ENCODE assay signal across 18 cellular contexts in the genomic region with DNA sequence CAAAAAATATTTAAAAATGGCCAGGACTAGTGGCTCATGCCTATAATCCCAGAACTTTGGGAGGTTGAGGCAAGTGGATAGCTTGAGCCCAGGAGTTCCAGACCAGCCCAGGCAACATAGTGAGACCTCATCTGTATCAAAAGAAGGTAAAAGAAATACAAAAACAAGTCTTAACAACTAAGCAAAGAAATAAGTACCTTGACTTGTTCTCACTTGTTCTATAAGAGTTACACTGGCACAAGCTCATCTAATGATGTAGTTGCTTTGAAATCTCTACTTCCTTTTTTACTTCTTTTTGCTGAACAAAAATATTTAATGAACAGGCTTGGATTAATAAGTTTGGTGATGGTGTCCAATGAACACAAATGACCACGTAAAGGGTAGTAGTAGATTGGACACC.
DNase-seq lines count a peak whose midpoint lies in the region; ATAC-seq and TF ChIP-seq lines count a peak whose summit lies in the region.
"Had no signal": no experiment of that assay in that cellular context is flagged by ENCODE, and none has a peak within 500 bp of the region (broad histone marks: within the 10 kb centered on the region; RNA-seq: fewer than 3 reads in every experiment).

No MANE protein-coding gene starts in this region.

- H3K4me3 ChIP-seq in mammary epithelial cell (replicated peaks in 1 of 3; ENCODE audit: insufficient read depth in 1 of 3, low read depth in 2 of 3, low read length in 3 of 3) (no peak overlapping the region), breast epithelium (no peak overlapping the region), esophagus (ENCODE audit: low read depth in 1 of 2, low read length in 2 of 2) (no peak overlapping the region), brain microvascular endothelial cell (ENCODE audit: low read depth, low read length) (no peak overlapping the region)
- H3K4me3 ChIP-seq: gastroesophageal sphincter, left lung, right lobe of liver, SK-N-MC, testis had no signal

- peak overlapping the region; percentile 29 for H3K4me2 ChIP-seq in mammary epithelial cell (ENCODE audit: insufficient read depth, low read depth, low read length)

- TF ChIP-seq POLR2A in breast epithelium (IDR thresholded peaks at IDR 0.05) = no peak

- no peaks in the 10 kb centered on the region for H3K79me2 ChIP-seq in mammary epithelial cell (ENCODE audit: insufficient read depth, low read length)

- no peaks in the 10 kb centered on the region for H3K9me3 ChIP-seq in mammary epithelial cell (replicated peaks; ENCODE audit: insufficient read depth, low read length)
- no peaks in the 10 kb centered on the region for H3K9me3 ChIP-seq in breast epithelium
- no peaks in the 10 kb centered on the region for H3K9me3 ChIP-seq in esophagus (ENCODE audit: control insufficient read depth in 2 of 2, insufficient read depth in 1 of 2, low read depth in 1 of 2, low read length in 1 of 2)
- H3K9me3 ChIP-seq: gastroesophageal sphincter, left lung, right lobe of liver, testis had no signal

- peak overlapping the region in 1 of 3 donors; percentile 3 for H3K4me3 Mint-ChIP-seq in T-cell
- H3K4me3 Mint-ChIP-seq in stimulated activated naive CD8-positive, alpha-beta T cell treated with anti-CD3 and anti-CD28 coated beads, Interleukin-15, amount 100 ng/mL, for 72 hours = peak overlapping the region in 1 of 2 donors; percentile 0
- H3K4me3 Mint-ChIP-seq: activated T-helper 17 cell treated with anti-CD3 and anti-CD28 coated beads, Interleukin-2, amount 50 U/mL, for 72 hours had no signal

- peaks cover 27% of the 10 kb centered on the region for H3K4me1 ChIP-seq in mammary epithelial cell (ENCODE audit: insufficient read depth, low read length)
- no peaks in the 10 kb centered on the region for H3K4me1 ChIP-seq in breast epithelium
- peaks cover 0 to 4% of the 10 kb centered on the region in 2 donors for H3K4me1 ChIP-seq in esophagus (ENCODE audit: control insufficient read depth in 2 of 2, insufficient read depth in 2 of 2, low read length in 1 of 2)

- no TSS peak for BruUV-seq in mammary epithelial cell (replicated peaks; lab: Mats Ljungman, UMichigan)

- peaks cover 65 to 77% (median 69%) of the 10 kb centered on the region in 3 donors for H3K4me1 Mint-ChIP-seq in T-cell
- peaks cover 71% of the 10 kb centered on the region for H3K4me1 Mint-ChIP-seq in stimulated activated naive CD8-positive, alpha-beta T cell treated with anti-CD3 and anti-CD28 coated beads, Interleukin-15, amount 100 ng/mL, for 72 hours

- no peaks in the 10 kb centered on the region for H3K27me3 ChIP-seq in mammary epithelial cell (ENCODE audit: insufficient read depth, low read length)
- H3K27me3 ChIP-seq in breast epithelium = no peaks in the 10 kb centered on the region
- H3K27me3 ChIP-seq in esophagus (ENCODE audit: control insufficient read depth in 1 of 2, insufficient read depth in 2 of 2, low read length in 2 of 2) = no peaks in the 10 kb centered on the region
- no peaks in the 10 kb centered on the region for H3K27me3 ChIP-seq in brain microvascular endothelial cell (replicated peaks)
- H3K27me3 ChIP-seq: gastroesophageal sphincter, left lung, right lobe of liver, testis had no signal

- H3K36me3 Mint-ChIP-seq in T-cell = no peaks in the 10 kb centered on the region

- in situ Hi-C loops in mammary epithelial cell (cut with MboI; ENCODE audit: low sequenced_read_pairs in 2 of 2) (no loop called here), brain microvascular endothelial cell (cut with HindIII; ENCODE audit: low pct_ligation_motif_present, low sequenced_read_pairs) (no loop called here)

- no peaks in the 10 kb centered on the region for H4K20me1 ChIP-seq in mammary epithelial cell (ENCODE audit: insufficient read depth, low read length)

- H3K9ac ChIP-seq in mammary epithelial cell (ENCODE audit: insufficient read depth, low read length) = peak overlapping the region; percentile 1

- dilution Hi-C loops in mammary epithelial cell (cut with HindIII; ENCODE audit: low sequenced_read_pairs) = loop anchor here (5.0 kb wide), 1 partner anchor 53 kb away; no protein-coding TSS in a partner anchor

- peak overlapping the region; percentile 65 to 76 for H3K27ac Mint-ChIP-seq in T-cell
- peak overlapping the region; percentile 49 to 74 for H3K27ac Mint-ChIP-seq in stimulated activated naive CD8-positive, alpha-beta T cell treated with anti-CD3 and anti-CD28 coated beads, Interleukin-15, amount 100 ng/mL, for 72 hours
- H3K27ac Mint-ChIP-seq: activated T-helper 17 cell treated with anti-CD3 and anti-CD28 coated beads, Interleukin-2, amount 50 U/mL, for 72 hours had no signal

- CTCF ChIA-PET in mammary epithelial cell (lab: Charles Lee; ENCODE audit: low non-redundant PET) (interaction anchor here (0.5 kb wide), 1 partner anchor 393 kb away, joined by 5 read pairs; no protein-coding TSS in a partner anchor), T-cell (lab: Charles Lee) (interaction anchor here in 1 of 2 donors (1.2 kb wide), 1 partner anchor 842 kb away, joined by 3 read pairs; no protein-coding TSS in a partner anchor)

- WGBS in mammary epithelial cell (ENCODE audit: low coverage, missing lambda C conversion rate) = 0% methylated on average over 1 of the region's 1 CpG
- WGBS in esophagus, 2 donors = 57 to 66% methylated on average over 1 of the region's 1 CpG

- no peaks in the 10 kb centered on the region for H3K36me3 ChIP-seq in mammary epithelial cell (ENCODE audit: insufficient read depth, low read length)
- no peaks in the 10 kb centered on the region for H3K36me3 ChIP-seq in breast epithelium
- H3K36me3 ChIP-seq in esophagus (ENCODE audit: control insufficient read depth in 2 of 2, insufficient read depth in 2 of 2, low read length in 1 of 2) = no peaks in the 10 kb centered on the region
- no peaks in the 10 kb centered on the region for H3K36me3 ChIP-seq in brain microvascular endothelial cell (replicated peaks)
- H3K36me3 ChIP-seq: gastroesophageal sphincter, left lung, right lobe of liver had no signal

- intact Hi-C loops in mammary epithelial cell (cut with micrococcal nuclease) (loop anchor here (1.0 kb wide), 1 partner anchor 43 kb away; no protein-coding TSS in a partner anchor), breast epithelium (cut with DNase I; ENCODE audit: low total_unique reads) (no loop called here)

- DNase-seq in mammary epithelial cell = peak; percentile 56
- DNase-seq in breast epithelium (ENCODE audit: low spot score in 2 of 2) = no peak
- DNase-seq in T-cell = no peak
- DNase-seq in stimulated activated naive CD8-positive, alpha-beta T cell treated with anti-CD3 and anti-CD28 coated beads, Interleukin-15, amount 100 ng/mL, for 72 hours = no peak
- no peak for DNase-seq in brain microvascular endothelial cell
- DNase-seq in activated T-cell treated with anti-CD3 and anti-CD28 coated beads, Interleukin-2, amount 50 U/mL, for 1 hour = no peak
- DNase-seq: aorta; left lung; NCI-H1048; NCI-H526 treated with DMSO at 0.1 percent for 48 hours; right lobe of liver; stimulated activated CD4-positive, alpha-beta T cell treated with anti-CD3 and anti-CD28 coated beads, Interleukin-2, amount 100 ng/mL, for 24 hours; testis had no signal

- peak overlapping the region; percentile 67 for H2AFZ ChIP-seq in mammary epithelial cell (ENCODE audit: low read depth, low read length)

- no peak for ATAC-seq in T-cell (replicated peaks in 1 of 4)
- no peak for ATAC-seq in stimulated activated naive CD8-positive, alpha-beta T cell treated with anti-CD3 and anti-CD28 coated beads, Interleukin-15, amount 100 ng/mL, for 72 hours
- ATAC-seq in GM19463 (IDR thresholded peaks at IDR 0.05; ENCODE audit: unreplicated experiment) = no peak
- ATAC-seq: activated T-helper 17 cell treated with anti-CD3 and anti-CD28 coated beads, Interleukin-2, amount 50 U/mL, for 72 hours; gastroesophageal sphincter; left lung had no signal

- H3K27me3 Mint-ChIP-seq in T-cell = no peaks in the 10 kb centered on the region
- no peaks in the 10 kb centered on the region for H3K27me3 Mint-ChIP-seq in stimulated activated naive CD8-positive, alpha-beta T cell treated with anti-CD3 and anti-CD28 coated beads, Interleukin-15, amount 100 ng/mL, for 72 hours
- H3K27me3 Mint-ChIP-seq: activated T-helper 17 cell treated with anti-CD3 and anti-CD28 coated beads, Interleukin-2, amount 50 U/mL, for 72 hours had no signal

- TF ChIP-seq CTCF in mammary epithelial cell (conservative IDR thresholded peaks at IDR 0.05 in 1 of 2, IDR thresholded peaks at IDR 0.05 in 1 of 2; ENCODE audit: extremely low read depth in 1 of 2, insufficient read depth in 1 of 2, low read depth in 1 of 2, low read length in 2 of 2) = no peak
- TF ChIP-seq CTCF in breast epithelium (IDR thresholded peaks at IDR 0.05) = no peak
- TF ChIP-seq CTCF in brain microvascular endothelial cell (IDR thresholded peaks at IDR 0.05; ENCODE audit: low read depth, low read length, missing control alignments) = no peak

- POLR2A ChIA-PET in T-cell (lab: Charles Lee) = interaction anchor here in 1 of 2 donors (0.6 to 1.2 kb wide), 3 partner anchors 9 to 67 kb away, joined by 3 to 15 read pairs (median 7); no protein-coding TSS in a partner anchor

- H3K9me3 Mint-ChIP-seq in T-cell = no peaks in the 10 kb centered on the region
- peaks cover 5 to 8% of the 10 kb centered on the region in 2 donors for H3K9me3 Mint-ChIP-seq in stimulated activated naive CD8-positive, alpha-beta T cell treated with anti-CD3 and anti-CD28 coated beads, Interleukin-15, amount 100 ng/mL, for 72 hours

- H3K27ac ChIP-seq in mammary epithelial cell (ENCODE audit: insufficient read depth, low read depth, low read length) (no peak overlapping the region), breast epithelium (peak overlapping the region in 1 of 2 donors; percentile 1), esophagus (ENCODE audit: low read depth in 2 of 2, low read length in 1 of 2) (peak overlapping the region; percentile 42 to 60), brain microvascular endothelial cell (no peak overlapping the region)
- H3K27ac ChIP-seq: gastroesophageal sphincter, left lung, right lobe of liver, SK-N-MC, testis had no signal

Comparison
In these comparisons a context has a peak if more than half of its experiments do, and no peak if none do; other contexts are left out.
1. H3K27ac ChIP-seq: peak in esophagus (2 of 2); none in mammary epithelial cell (single experiment) and brain microvascular endothelial cell (single experiment).